Comparison of ENCODE assay signal across 8 cellular contexts in genomic region chr17:45131616-45132301, GRCh38. TPM values are rescaled to one million over a fixed set of nuclear protein-coding genes. Genes with fewer than 3 reads are reported as not detected.
DNase-seq lines count a peak whose midpoint lies in the region; ATAC-seq and TF ChIP-seq lines count a peak whose summit lies in the region.

No MANE protein-coding gene starts in this region.

- DNase-seq in BJ (ENCODE audit: low read depth), result no peak
- no peak for DNase-seq in HFFc6
- peak; percentile 79 for DNase-seq in WTC11 (ENCODE audit: low spot score)
- peak; percentile 92 for DNase-seq in ecto neural progenitor cell (ENCODE audit: low spot score)
- no peak for DNase-seq in suprapubic skin (ENCODE audit: low spot score in 2 of 2)
- no peak for DNase-seq in NCI-H446 treated with DMSO at 0.1 percent for 48 hours (lab: John Stamatoyannopoulos, UW)

- H3K27ac ChIP-seq in mesodermal cell (ENCODE audit: low read depth, low read length, severe bottlenecking), result peak overlapping the region; percentile 49
- H3K27ac ChIP-seq in suprapubic skin, result peak overlapping the region; percentile 92

- peaks cover 1% of the 10 kb centered on the region; the same call in 1 of the 2 replicates for H3K36me3 ChIP-seq in BJ (ENCODE audit: control insufficient read depth, insufficient read depth, low read length)
- no peaks in the 10 kb centered on the region for H3K36me3 ChIP-seq in mesodermal cell (ENCODE audit: control insufficient read depth, insufficient read depth, low read length)
- no peaks in the 10 kb centered on the region for H3K36me3 ChIP-seq in suprapubic skin

- H3K9me3 ChIP-seq in mesodermal cell (ENCODE audit: control insufficient read depth, low read length), result no peaks in the 10 kb centered on the region
- no peaks in the 10 kb centered on the region for H3K9me3 ChIP-seq in suprapubic skin

- no peaks in the 10 kb centered on the region for H3K9me3 Mint-ChIP-seq in HFFc6
- H3K9me3 Mint-ChIP-seq in WTC11, result no peaks in the 10 kb centered on the region

- WGBS in mesodermal cell (ENCODE audit: insufficient coverage in 2 of 2), 2 experiments, result 9 to 21% methylated on average over 22 to 37 of the region's 43 CpGs
- 8% methylated on average over 27 of the region's 43 CpGs for WGBS in suprapubic skin

- no peak overlapping the region for H3K27ac Mint-ChIP-seq in HFFc6
- no peak overlapping the region for H3K27ac Mint-ChIP-seq in WTC11

- peaks cover 33% of the 10 kb centered on the region for H3K4me1 ChIP-seq in mesodermal cell (ENCODE audit: control insufficient read depth, insufficient read depth, low read length, poor library complexity, severe bottlenecking)
- H3K4me1 ChIP-seq in suprapubic skin, result peaks cover 69% of the 10 kb centered on the region

- H3K4me3 Mint-ChIP-seq in HFFc6 (peak overlapping the region; percentile 82), WTC11 (peak overlapping the region; percentile 66)

- H3K27me3 ChIP-seq in BJ (ENCODE audit: control insufficient read depth, insufficient read depth, low read length) (no peaks in the 10 kb centered on the region), suprapubic skin (no peaks in the 10 kb centered on the region)

- CTCF ChIA-PET in BJ (lab: Yijun Ruan, JAX) (interaction anchor here (0.6 to 7.3 kb wide), 23 partner anchors 10 to 266 kb away, joined by 3 to 131 read pairs (median 5); partner anchors contain the start of genes EFTUD2 and HEXIM1), WTC11 (lab: Charles Lee) (interaction anchor here (0.7 to 7.6 kb wide), 9 partner anchors 11 to 211 kb away, joined by 3 to 531 read pairs (median 6); partner anchors contain the start of gene HEXIM1)

- no peak for TF ChIP-seq POLR2A in suprapubic skin (IDR thresholded peaks at IDR 0.05)

- peaks cover 60% of the 10 kb centered on the region for H3K4me1 Mint-ChIP-seq in HFFc6 (ENCODE audit: low read depth)
- H3K4me1 Mint-ChIP-seq in WTC11, result peaks cover 25% of the 10 kb centered on the region

- peak; percentile 89 for TF ChIP-seq CTCF in BJ (IDR thresholded peaks at IDR 0.05; ENCODE audit: insufficient read depth, low read depth, low read length)
- peak; percentile 97 for TF ChIP-seq CTCF in HFFc6 (IDR thresholded peaks at IDR 0.05)
- peak; percentile 94 for TF ChIP-seq CTCF in WTC11 (IDR thresholded peaks at IDR 0.05)
- peak; percentile 64 to 85 for TF ChIP-seq CTCF in suprapubic skin (IDR thresholded peaks at IDR 0.05)

- H3K4me3 ChIP-seq in BJ (ENCODE audit: low read depth, low read length), result peak overlapping the region; percentile 66
- H3K4me3 ChIP-seq in mesodermal cell (ENCODE audit: extremely low read depth, insufficient read depth, low read length, poor library complexity, severe bottlenecking), result peak overlapping the region; percentile 67
- peak overlapping the region; percentile 96 for H3K4me3 ChIP-seq in suprapubic skin

- peak; percentile 13 for ATAC-seq in WTC11
- ATAC-seq in GM18858 (IDR thresholded peaks at IDR 0.05; ENCODE audit: unreplicated experiment), result no peak

- no peak for TF ChIP-seq EP300 in suprapubic skin (IDR thresholded peaks at IDR 0.05)

- H3K27me3 Mint-ChIP-seq in HFFc6 (ENCODE audit: insufficient read depth) (no peaks in the 10 kb centered on the region), WTC11 (ENCODE audit: low read depth) (no peaks in the 10 kb centered on the region; the same call in 1 of the 2 replicates)

- H3K36me3 Mint-ChIP-seq in HFFc6 (ENCODE audit: low read depth), result no peaks in the 10 kb centered on the region
- H3K36me3 Mint-ChIP-seq in WTC11, result no peaks in the 10 kb centered on the region

- POLR2A ChIA-PET in BJ (lab: Charles Lee) (no interaction called here), WTC11 (lab: Charles Lee) (interaction anchor here (1.0 kb wide), 1 partner anchor 17 kb away, joined by 3 read pairs; the partner anchor contains the start of gene HEXIM1)

TF ChIP-seq in WTC11, 78 proteins besides CTCF, POLR2A, EP300 and RAD21:
- TF ChIP-seq ZNF121 (CRISPR knock-in tag; IDR thresholded peaks at IDR 0.05) (peak; percentile 77; the same call in 1 of the 2 replicates), RELA (CRISPR knock-in tag; IDR thresholded peaks at IDR 0.05; ENCODE audit: borderline replicate concordance) (no peak), MYBL2 (CRISPR knock-in tag; IDR thresholded peaks at IDR 0.05) (0 out of 2 replicates have a peak, but pooled peaks have one; percentile 54), ZNF423 (CRISPR knock-in tag; IDR thresholded peaks at IDR 0.05) (peak; percentile 81), ZNF263 (CRISPR knock-in tag; IDR thresholded peaks at IDR 0.05; ENCODE audit: low read depth) (peak; percentile 29), ETV6 (CRISPR knock-in tag; IDR thresholded peaks at IDR 0.05) (0 out of 2 replicates have a peak, but pooled peaks have one; percentile 14), GTF2I (CRISPR knock-in tag; conservative IDR thresholded peaks at IDR 0.05) (peak; percentile 88), NFE2L1 (CRISPR knock-in tag; IDR thresholded peaks at IDR 0.05) (no peak)
- TF ChIP-seq, protein P1, sequence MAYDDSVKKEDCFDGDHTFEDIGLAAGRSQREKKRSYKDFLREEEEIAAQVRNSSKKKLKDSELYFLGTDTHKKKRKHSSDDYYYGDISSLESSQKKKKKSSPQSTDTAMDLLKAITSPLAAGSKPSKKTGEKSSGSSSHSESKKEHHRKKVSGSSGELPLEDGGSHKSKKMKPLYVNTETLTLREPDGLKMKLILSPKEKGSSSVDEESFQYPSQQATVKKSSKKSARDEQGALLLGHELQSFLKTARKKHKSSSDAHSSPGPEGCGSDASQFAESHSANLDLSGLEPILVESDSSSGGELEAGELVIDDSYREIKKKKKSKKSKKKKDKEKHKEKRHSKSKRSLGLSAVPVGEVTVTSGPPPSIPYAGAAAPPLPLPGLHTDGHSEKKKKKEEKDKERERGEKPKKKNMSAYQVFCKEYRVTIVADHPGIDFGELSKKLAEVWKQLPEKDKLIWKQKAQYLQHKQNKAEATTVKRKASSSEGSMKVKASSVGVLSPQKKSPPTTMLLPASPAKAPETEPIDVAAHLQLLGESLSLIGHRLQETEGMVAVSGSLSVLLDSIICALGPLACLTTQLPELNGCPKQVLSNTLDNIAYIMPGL (CRISPR knock-in tag; IDR thresholded peaks at IDR 0.05), result peak; percentile 89

RNA-seq across cellular contexts. Expression of gene PLCD3, which starts 0.6 kb away (rescaled TPM):
- polyA plus RNA-seq in BJ (2011; rRNA removed), result 47.5 and 81.6 TPM in 2 replicates
- 71.6 and 94.8 TPM in 2 replicates for polyA minus RNA-seq in BJ (2011; rRNA and poly(A)+ RNA removed)
- total RNA-seq in HFFc6 (2021; fragmentation: NEBNext Ultra II Directional; extraction: Animal tissue kit (Norgen Biotek cat#: 25700)), result 100 to 1,000 TPM in 1 of 6 experiments, 10 to 100 TPM in 5; 77.2 to 112 (median 83.8) TPM
- 45.9 to 55.8 TPM (median 55.8 TPM) in 3 replicates for total RNA-seq in WTC11 (2021)
- 31.6 TPM for polyA plus RNA-seq in mesodermal cell (2013, experiment 1 of 2)
- polyA plus RNA-seq in mesodermal cell (2013, experiment 2 of 2), result 24.0 TPM
- 10 to 100 TPM; 44.7 to 87.1 (median 58.3) TPM for total RNA-seq in suprapubic skin

RNA-seq across cellular contexts. Expression of gene ACBD4, which starts 3.7 kb away (rescaled TPM):
- 5.4 and 7.3 TPM in 2 replicates for polyA plus RNA-seq in BJ (2011; rRNA removed)
- polyA minus RNA-seq in BJ (2011; rRNA and poly(A)+ RNA removed), result 3.0 and 4.2 TPM in 2 replicates
- 1 to 10 TPM; 5.0 to 8.0 (median 6.5) TPM for total RNA-seq in HFFc6 (2021; fragmentation: NEBNext Ultra II Directional; extraction: Animal tissue kit (Norgen Biotek cat#: 25700))
- total RNA-seq in WTC11 (2021), result 12.7 to 21.0 TPM (median 21.0 TPM) in 3 replicates
- polyA plus RNA-seq in mesodermal cell (2013, experiment 1 of 2), result 4.9 TPM
- polyA plus RNA-seq in mesodermal cell (2013, experiment 2 of 2), result 3.6 TPM
- total RNA-seq in suprapubic skin, result 10 to 100 TPM in 2 of 4 donors, 1 to 10 TPM in 2; 6.2 to 37.7 (median 10.9) TPM

RNA-seq across cellular contexts. Expression of gene HEXIM1, which starts 16.5 kb away (rescaled TPM):
- polyA plus RNA-seq in BJ (2011; rRNA removed), result 16.0 and 16.7 TPM in 2 replicates
- 10.3 and 11.2 TPM in 2 replicates for polyA minus RNA-seq in BJ (2011; rRNA and poly(A)+ RNA removed)
- 10 to 100 TPM; 31.8 to 42.0 (median 34.5) TPM for total RNA-seq in HFFc6 (2021; fragmentation: NEBNext Ultra II Directional; extraction: Animal tissue kit (Norgen Biotek cat#: 25700))
- total RNA-seq in WTC11 (2021) (29.6 to 36.9 TPM (median 35.2 TPM) in 3 replicates), suprapubic skin (10 to 100 TPM; 23.1 to 35.6 (median 27.8) TPM)
- 19.6 TPM for polyA plus RNA-seq in mesodermal cell (2013, experiment 1 of 2)
- 17.0 TPM for polyA plus RNA-seq in mesodermal cell (2013, experiment 2 of 2)

RNA-seq across cellular contexts. Expression of gene HEXIM2, which starts 29.9 kb away (rescaled TPM):
- 3.9 and 6.3 TPM in 2 replicates for polyA plus RNA-seq in BJ (2011; rRNA removed)
- 1.8 and 2.3 TPM in 2 replicates for polyA minus RNA-seq in BJ (2011; rRNA and poly(A)+ RNA removed)
- 1 to 10 TPM; 4.8 to 9.5 (median 6.2) TPM for total RNA-seq in HFFc6 (2021; fragmentation: NEBNext Ultra II Directional; extraction: Animal tissue kit (Norgen Biotek cat#: 25700))
- total RNA-seq in WTC11 (2021) (11.9 to 16.1 TPM (median 12.2 TPM) in 3 replicates), suprapubic skin (10 to 100 TPM in 1 of 4 donors, 1 to 10 TPM in 3; 2.2 to 10.4 (median 4.4) TPM)
- 9.5 TPM for polyA plus RNA-seq in mesodermal cell (2013, experiment 1 of 2)
- 7.7 TPM for polyA plus RNA-seq in mesodermal cell (2013, experiment 2 of 2)

Comparison
In these comparisons a context has a peak if more than half of its experiments do, and no peak if none do; other contexts are left out.
1. DNase-seq: peak in WTC11 (single experiment) and ecto neural progenitor cell (single experiment); none in BJ (single experiment), HFFc6 (single experiment), suprapubic skin (0 of 2) and NCI-H446 treated with DMSO at 0.1 percent for 48 hours (single experiment).
2. Peak in every context shown above with its lines, with median percentiles within 50 percentile points of each other: H3K4me3 ChIP-seq and CTCF ChIP-seq.